ENCODE assay signal across 16 cellular contexts in genomic region chr14:103378042-103378854, GRCh38. TPM values are rescaled to one million over a fixed set of nuclear protein-coding genes. Genes with fewer than 3 reads are reported as not detected.
A peak's percentile ranks its signal among the peaks of the same experiment; 100 is the strongest.
DNase-seq lines count a peak whose midpoint lies in the region; ATAC-seq and TF ChIP-seq lines count a peak whose summit lies in the region.
"Had no signal": no experiment of that assay in that cellular context is flagged by ENCODE, and none has a peak within 500 bp of the region (broad histone marks: within the 10 kb centered on the region; RNA-seq: fewer than 3 reads in every experiment).

No MANE protein-coding gene starts in this region.

- no peaks in the 10 kb centered on the region for H3K4me1 ChIP-seq in HEK293 (ENCODE audit: control insufficient read depth, insufficient read depth, low read length)
- no peaks in the 10 kb centered on the region for H3K4me1 ChIP-seq in Panc1 (ENCODE audit: control insufficient read depth, insufficient read depth, low read length)
- H3K4me1 ChIP-seq: BE2C had no signal

- H3K27me3 ChIP-seq in Panc1 (ENCODE audit: control insufficient read depth, insufficient read depth, low read length): no peaks in the 10 kb centered on the region
- H3K27me3 ChIP-seq: BE2C had no signal

- ATAC-seq in Panc1 (peak; percentile 40), HG02870 (IDR thresholded peaks at IDR 0.05; ENCODE audit: unreplicated experiment) (no peak)
- peak; percentile 19 for ATAC-seq in stimulated activated effector memory CD8-positive, alpha-beta T cell treated with anti-CD3 and anti-CD28 coated beads, Interleukin-12 subunit alpha, Interleukin-12 subunit beta, amount 100 ng/mL, for 72 hours
- ATAC-seq: CD8-positive, alpha-beta T cell had no signal

- H3K9me3 ChIP-seq in HEK293 (ENCODE audit: control insufficient read depth, insufficient read depth, low read depth, low read length) (no peaks in the 10 kb centered on the region), Panc1 (ENCODE audit: control insufficient read depth, insufficient read depth, low read depth, low read length) (no peaks in the 10 kb centered on the region)
- H3K9me3 ChIP-seq: BE2C had no signal

- CTCF ChIA-PET in HEK293 (lab: Yijun Ruan, JAX): interaction anchor here (0.5 to 1.1 kb wide), 5 partner anchors 12 to 72 kb away, joined by 3 read pairs; no protein-coding TSS in a partner anchor
- CTCF ChIA-PET in Panc1 (lab: Charles Lee): no interaction called here

- H3K36me3 Mint-ChIP-seq in stimulated activated effector memory CD8-positive, alpha-beta T cell treated with anti-CD3 and anti-CD28 coated beads, Interleukin-12 subunit alpha, Interleukin-12 subunit beta, amount 100 ng/mL, for 72 hours: no peaks in the 10 kb centered on the region
- H3K36me3 Mint-ChIP-seq: CD8-positive, alpha-beta T cell had no signal

- in situ Hi-C loops in Panc1 (cut with HindIII; ENCODE audit: low pct_unique_long_range_greater_than_20kb, low sequenced_read_pairs): no loop called here

- no TSS peak for BruUV-seq in Panc1 (replicated peaks; lab: Mats Ljungman, UMichigan)

- no peaks in the 10 kb centered on the region for H3K36me3 ChIP-seq in HEK293 (ENCODE audit: control insufficient read depth in 2 of 2, insufficient read depth in 1 of 2, low read length in 2 of 2)
- no peaks in the 10 kb centered on the region for H3K36me3 ChIP-seq in Panc1 (ENCODE audit: control insufficient read depth, insufficient read depth, low read length)
- H3K36me3 ChIP-seq: BE2C had no signal

- H3K4me3 Mint-ChIP-seq in stimulated activated effector memory CD8-positive, alpha-beta T cell treated with anti-CD3 and anti-CD28 coated beads, Interleukin-12 subunit alpha, Interleukin-12 subunit beta, amount 100 ng/mL, for 72 hours: no peak overlapping the region
- H3K4me3 Mint-ChIP-seq: CD8-positive, alpha-beta T cell; IgD-negative memory B cell had no signal

- DNase-seq in Panc1 (ENCODE audit: low read depth, low spot score) (no peak), fibroblast of pulmonary artery (ENCODE audit: low read depth) (peak; percentile 68), superior temporal gyrus (ENCODE audit: extremely low spot score) (no peak)
- no peak for DNase-seq in stimulated activated effector memory CD8-positive, alpha-beta T cell treated with anti-CD3 and anti-CD28 coated beads, Interleukin-12 subunit alpha, Interleukin-12 subunit beta, amount 100 ng/mL, for 72 hours (ENCODE audit: low spot score in 2 of 2)
- DNase-seq in central memory CD4-positive, alpha-beta T cell: no peak
- DNase-seq: BE2C; CD8-positive, alpha-beta T cell; DMS 273 treated with DMSO at 0.1 percent for 48 hours; EL; NCI-H1092 treated with DMSO at 0.1 percent for 48 hours; NCI-H1694 treated with DMSO at 0.1 percent for 48 hours; NCI-H82; SIG-M5 had no signal

- H3K4me3 ChIP-seq in HEK293 (ENCODE audit: low read depth, low read length): no peak overlapping the region
- H3K4me3 ChIP-seq in Panc1 (ENCODE audit: low read depth in 2 of 2, low read length in 2 of 2): no peak overlapping the region
- no peak overlapping the region for H3K4me3 ChIP-seq in fibroblast of pulmonary artery (replicated peaks; ENCODE audit: low read depth, low read length)

- H3K27ac Mint-ChIP-seq in stimulated activated effector memory CD8-positive, alpha-beta T cell treated with anti-CD3 and anti-CD28 coated beads, Interleukin-12 subunit alpha, Interleukin-12 subunit beta, amount 100 ng/mL, for 72 hours: no peak overlapping the region
- H3K27ac Mint-ChIP-seq: CD8-positive, alpha-beta T cell; IgD-negative memory B cell had no signal

- H3K27ac ChIP-seq in HEK293 (ENCODE audit: extremely low read depth, low read depth, low read length) (no peak overlapping the region), Panc1 (ENCODE audit: low read length) (no peak overlapping the region)

- no peaks in the 10 kb centered on the region for H3K9me3 Mint-ChIP-seq in stimulated activated effector memory CD8-positive, alpha-beta T cell treated with anti-CD3 and anti-CD28 coated beads, Interleukin-12 subunit alpha, Interleukin-12 subunit beta, amount 100 ng/mL, for 72 hours
- H3K9me3 Mint-ChIP-seq: CD8-positive, alpha-beta T cell had no signal

- POLR2A ChIA-PET in HEK293 (lab: Yijun Ruan, JAX) (interaction anchor here (0.6 to 1.6 kb wide), 2 partner anchors 9 to 44 kb away, joined by 4 to 8 read pairs; partner anchors contain the start of gene EIF5), Panc1 (lab: Charles Lee) (interaction anchor here (0.5 kb wide), 1 partner anchor 1107 kb away, joined by 7 read pairs; no protein-coding TSS in a partner anchor)

- intact Hi-C loops in Panc1 (cut with micrococcal nuclease; ENCODE audit: unreplicated experiment): no loop called here

- TF ChIP-seq CTCF in HEK293 (tag by site-specific recombination; IDR thresholded peaks at IDR 0.05): no peak
- TF ChIP-seq CTCF in Panc1 (IDR thresholded peaks at IDR 0.05): no peak
- no peak for TF ChIP-seq CTCF in fibroblast of pulmonary artery (IDR thresholded peaks at IDR 0.05; ENCODE audit: low read length, missing control alignments)

- peaks cover 14% of the 10 kb centered on the region for H3K4me1 Mint-ChIP-seq in stimulated activated effector memory CD8-positive, alpha-beta T cell treated with anti-CD3 and anti-CD28 coated beads, Interleukin-12 subunit alpha, Interleukin-12 subunit beta, amount 100 ng/mL, for 72 hours

TF ChIP-seq in HEK293, 187 proteins besides CTCF, POLR2A, EP300 and RAD21:
- TF ChIP-seq ZBTB17 (tag by site-specific recombination; IDR thresholded peaks at IDR 0.05) (peak; percentile 53; the same call in 1 of the 2 replicates), ZNF645 (tag by site-specific recombination; IDR thresholded peaks at IDR 0.05) (no peak)

RNA-seq across cellular contexts. Expression of gene MARK3, which starts 7.0 kb away (rescaled TPM):
- total RNA-seq in Panc1 (2021; ENCODE audit: unreplicated experiment): 56.1 TPM
- 53.3 TPM for polyA plus RNA-seq in Panc1 (2012; ENCODE audit: insufficient read length)

RNA-seq across cellular contexts. Expression of gene EIF5, which starts 44.2 kb away (rescaled TPM):
- 238 TPM for total RNA-seq in Panc1 (2021; ENCODE audit: unreplicated experiment)
- polyA plus RNA-seq in Panc1 (2012; ENCODE audit: insufficient read length): 91.2 TPM
